ENCODE assay signal across 9 cellular contexts in genomic region chr21:43611598-43612369, GRCh38. TPM values are rescaled to one million over a fixed set of nuclear protein-coding genes. Genes with fewer than 3 reads are reported as not detected.
DNase-seq lines count a peak whose midpoint lies in the region; ATAC-seq, FAIRE-seq and TF ChIP-seq lines count a peak whose summit lies in the region.
"Had no signal": no experiment of that assay in that cellular context is flagged by ENCODE, and none has a peak within 500 bp of the region (broad histone marks: within the 10 kb centered on the region; RNA-seq: fewer than 3 reads in every experiment).

No MANE protein-coding gene starts in this region.

- DNase-seq in D721Med (ENCODE audit: insufficient read length, low spot score) (no peak), HUDEP-2 (lab: John Stamatoyannopoulos, UW; ENCODE audit: unreplicated experiment in 76 of 76) (peak in 40 of 76 experiments; percentile 7 to 60 (median 31)), SK-MEL-5 (ENCODE audit: low read depth, low spot score) (peak; percentile 74), esophagus squamous epithelium (lab: John Stamatoyannopoulos, UW) (no peak)
- no peak for DNase-seq in stimulated activated CD4-positive, alpha-beta T cell treated with anti-CD3 and anti-CD28 coated beads, Interleukin-1b, Interleukin-23, amount 100 ng/mL, for 48 hours

- peaks cover 8% of the 10 kb centered on the region for H3K27me3 Mint-ChIP-seq in nephron (ENCODE audit: low read depth)

- H3K36me3 Mint-ChIP-seq in nephron (ENCODE audit: low read depth), result no peaks in the 10 kb centered on the region

- no peak overlapping the region for H3K4me3 ChIP-seq in esophagus squamous epithelium

- no peak for TF ChIP-seq POLR2A in esophagus squamous epithelium (IDR thresholded peaks at IDR 0.05)

- H3K4me1 Mint-ChIP-seq in nephron, result peaks cover 34% of the 10 kb centered on the region

- in situ Hi-C loops in SK-MEL-5 (cut with HindIII; ENCODE audit: low pct_unique_long_range_greater_than_20kb, low sequenced_read_pairs), result no loop called here

- ATAC-seq in GM19455 (IDR thresholded peaks at IDR 0.05; ENCODE audit: unreplicated experiment), result no peak
- ATAC-seq in HG02840 (IDR thresholded peaks at IDR 0.05; ENCODE audit: low FRiP score, unreplicated experiment), result no peak

- no peak overlapping the region for H3K4me3 Mint-ChIP-seq in nephron
- H3K4me3 Mint-ChIP-seq: T-helper 1 cell treated with Interleukin-12 subunit alpha and Interleukin-12 subunit beta and Interleukin-4 antibody, amounts not matched to agents 30 μg/mL and 1 μg/mL, for 36 hours had no signal

- intact Hi-C loops in esophagus squamous epithelium (cut with DNase I), result no loop called here

- H3K4me1 ChIP-seq in esophagus squamous epithelium, result peaks cover 0 to 22% (median 12%) of the 10 kb centered on the region in 3 donors

- peak overlapping the region in 2 of 4 donors; percentile 17 to 33 for H3K27ac ChIP-seq in esophagus squamous epithelium

- TF ChIP-seq CTCF in D721Med (IDR thresholded peaks at IDR 0.05; ENCODE audit: insufficient read depth, missing control alignments), result peak; percentile 63
- peak in 5 of 6 experiments; percentile 31 to 61 (median 48) for TF ChIP-seq CTCF in esophagus squamous epithelium (IDR thresholded peaks at IDR 0.05)
- peak; percentile 65 to 75 (median 67) for TF ChIP-seq CTCF in nephron (IDR thresholded peaks at IDR 0.05; ENCODE audit: unreplicated experiment in 3 of 3)

- no peaks in the 10 kb centered on the region for H3K9me3 ChIP-seq in esophagus squamous epithelium

- H3K36me3 ChIP-seq in esophagus squamous epithelium, result no peaks in the 10 kb centered on the region

- FAIRE-seq in D721Med (lab: Jason Lieb, UNC), result no peak

- WGBS in esophagus squamous epithelium, 2 donors, result 60 to 67% methylated on average over 3 to 8 of the region's 8 CpGs

- H3K27me3 ChIP-seq in esophagus squamous epithelium, result no peaks in the 10 kb centered on the region

- peaks cover 4% of the 10 kb centered on the region for H3K9me3 Mint-ChIP-seq in nephron
- H3K9me3 Mint-ChIP-seq: T-helper 1 cell treated with Interleukin-12 subunit alpha and Interleukin-12 subunit beta and Interleukin-4 antibody, amounts not matched to agents 30 μg/mL and 1 μg/mL, for 36 hours had no signal

- H3K27ac Mint-ChIP-seq in nephron, result peak overlapping the region; percentile 54 to 82 (median 62)
- H3K27ac Mint-ChIP-seq: T-helper 1 cell treated with Interleukin-12 subunit alpha and Interleukin-12 subunit beta and Interleukin-4 antibody, amounts not matched to agents 30 μg/mL and 1 μg/mL, for 36 hours had no signal

RNA-seq across cellular contexts. Expression of gene HSF2BP, which starts 47.5 kb away (rescaled TPM):
- total RNA-seq in SK-MEL-5 (2014; rRNA removed; shearing (Covaris generic)), result 0.40 and 0.77 TPM in 2 replicates
- 0.22 and 1.7 TPM in 2 replicates for polyA plus RNA-seq in SK-MEL-5 (2015; cell fraction: cytosol; rRNA removed)
- polyA plus RNA-seq in SK-MEL-5 (2015; cell fraction: nucleus; rRNA removed), result 0.72 TPM in 1 of 2 replicates, not detected in the other
- 1 to 10 TPM in 1 of 4 donors, under 1 TPM in 2, not detected in 1; 0.35 to 1.1 (median 0.76) TPM for total RNA-seq in esophagus squamous epithelium

RNA-seq across cellular contexts. Expression of gene RRP1B, which starts 47.6 kb away (rescaled TPM):
- 22.9 and 23.5 TPM in 2 replicates for total RNA-seq in SK-MEL-5 (2014; rRNA removed; shearing (Covaris generic))
- polyA plus RNA-seq in SK-MEL-5 (2015; cell fraction: cytosol; rRNA removed), result 24.3 and 31.0 TPM in 2 replicates
- 15.0 and 17.6 TPM in 2 replicates for polyA plus RNA-seq in SK-MEL-5 (2015; cell fraction: nucleus; rRNA removed)
- total RNA-seq in esophagus squamous epithelium, result 10 to 100 TPM; 13.3 to 23.4 (median 22.5) TPM

Comparison
In these comparisons a context has a peak if more than half of its experiments do, and no peak if none do; other contexts are left out.
1. DNase-seq: peak in HUDEP-2 (40 of 76) and SK-MEL-5 (single experiment); none in D721Med (single experiment), esophagus squamous epithelium (single experiment) and stimulated activated CD4-positive, alpha-beta T cell treated with anti-CD3 and anti-CD28 coated beads, Interleukin-1b, Interleukin-23, amount 100 ng/mL, for 48 hours (single experiment).
2. Peak in every context shown above with its lines, with median percentiles within 50 percentile points of each other: CTCF ChIP-seq.